In the genomic region with DNA sequence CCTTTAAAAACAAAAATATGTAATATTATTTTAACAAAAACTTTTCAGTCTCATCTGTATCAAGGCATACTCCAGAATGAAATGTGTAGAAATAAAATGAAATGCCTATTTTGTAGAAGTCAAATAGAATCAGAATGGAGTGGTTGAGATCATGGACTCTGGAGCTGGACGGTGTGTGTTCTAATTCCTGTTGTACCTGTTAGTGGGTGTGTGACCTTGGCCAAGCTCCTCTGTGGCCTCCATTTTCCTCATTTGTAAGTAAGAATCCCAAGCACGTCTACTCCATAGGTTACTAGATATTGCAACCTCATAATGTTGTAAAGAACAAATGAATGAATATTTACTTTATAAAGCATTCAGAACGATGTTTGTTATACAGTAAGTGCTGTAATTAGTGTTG, we compare ENCODE assay signal across 12 cellular contexts.
"Had no signal": no experiment of that assay in that cellular context is flagged by ENCODE, and none has a peak within 500 bp of the region (broad histone marks: within the 10 kb centered on the region; RNA-seq: fewer than 3 reads in every experiment).

No MANE protein-coding gene starts in this region.

- ATAC-seq: upper lobe of right lung had no signal

- H3K4me3 Mint-ChIP-seq: stimulated activated naive CD8-positive, alpha-beta T cell treated with anti-CD3 and anti-CD28 coated beads, Interleukin-15, Interleukin-2, amounts not matched to agents 100 ng/mL and 50 ng/mL, for 24 hours had no signal

- H3K9me3 Mint-ChIP-seq: activated T-helper 2 cell treated with anti-CD3 and anti-CD28 coated beads, Interferon-gamma antibody, Interleukin-2, Interleukin-4, amounts not matched to agents 10 μg/mL and 5 μg/mL and 100 μg/mL, durations not matched to agents 14 hours and 24 hours and 36 hours; stimulated activated naive CD8-positive, alpha-beta T cell treated with anti-CD3 and anti-CD28 coated beads, Interleukin-15, Interleukin-2, amounts not matched to agents 100 ng/mL and 50 ng/mL, for 24 hours had no signal

- H3K27me3 Mint-ChIP-seq: stimulated activated naive CD8-positive, alpha-beta T cell treated with anti-CD3 and anti-CD28 coated beads, Interleukin-15, Interleukin-2, amounts not matched to agents 100 ng/mL and 50 ng/mL, for 24 hours had no signal

- H3K27ac Mint-ChIP-seq: activated T-helper 2 cell treated with anti-CD3 and anti-CD28 coated beads, Interferon-gamma antibody, Interleukin-2, Interleukin-4, amounts not matched to agents 10 μg/mL and 5 μg/mL and 100 μg/mL, durations not matched to agents 14 hours and 24 hours and 36 hours; stimulated activated naive CD8-positive, alpha-beta T cell treated with anti-CD3 and anti-CD28 coated beads, Interleukin-15, Interleukin-2, amounts not matched to agents 100 ng/mL and 50 ng/mL, for 24 hours had no signal

- DNase-seq: activated CD4-positive, alpha-beta T cell treated with anti-CD3 and anti-CD28 coated beads for 48 hours; activated naive CD4-positive, alpha-beta T cell treated with anti-CD3 and anti-CD28 coated beads, Interleukin-2, amount 50 U/mL, for 16 hours; central memory CD4-positive, alpha-beta T cell; cortex of kidney; effector memory CD4-positive, alpha-beta T cell; ovary; stimulated activated CD4-positive, alpha-beta T cell treated with anti-CD3 and anti-CD28 coated beads, Interleukin-2, amount 100 ng/mL, for 48 hours; T1000; upper lobe of right lung; WERI-Rb-1 had no signal
